Comparison of ENCODE assay signal across 7 cellular contexts in genomic region chr14:106663805-106664410, GRCh38.
DNase-seq lines count a peak whose midpoint lies in the region; ATAC-seq and TF ChIP-seq lines count a peak whose summit lies in the region.
"Not testable (repeated sequence)": the region's sequence is repeated elsewhere in the genome, so short reads cannot be mapped to it uniquely, and the experiment has no call there.

No MANE protein-coding gene starts in this region.

- not testable (repeated sequence) for BruUV-seq in OCI-LY7 (replicated peaks; lab: Mats Ljungman, UMichigan)

- H3K4me3 ChIP-seq in OCI-LY7 (ENCODE audit: low read depth, low read length, poor library complexity, severe bottlenecking), result not testable (repeated sequence)
- 0 out of 2 replicates have a peak overlapping the region, but pooled peaks have one; percentile 26 for H3K4me3 ChIP-seq in iPS-20b (ENCODE audit: low read length)

- not testable (repeated sequence) for H3K79me2 ChIP-seq in OCI-LY7 (ENCODE audit: insufficient read depth, low read depth, low read length)

- H3K9me3 Mint-ChIP-seq in activated CD4-positive, alpha-beta memory T cell treated with anti-CD3 and anti-CD28 coated beads for 36 hours; activated naive CD8-positive, alpha-beta T cell treated with anti-CD3 and anti-CD28 coated beads, Interleukin-2, amount 50 U/mL, for 24 hours: not testable (repeated sequence)

- intact Hi-C loops in OCI-LY7 (cut with micrococcal nuclease; ENCODE audit: unreplicated experiment), result loop anchor here (5.0 to 10.0 kb wide), 2 partner anchors 51 to 357 kb away; no protein-coding TSS in a partner anchor
- intact Hi-C loops in activated CD4-positive, alpha-beta memory T cell treated with anti-CD3 and anti-CD28 coated beads for 36 hours (cut with micrococcal nuclease), result loop anchor here (10.0 kb wide), 1 partner anchor 249 kb away; no protein-coding TSS in a partner anchor

- not testable (repeated sequence) for H2AFZ ChIP-seq in OCI-LY7 (ENCODE audit: low read length)

- not testable (repeated sequence) for H4K20me1 ChIP-seq in OCI-LY7 (ENCODE audit: insufficient read depth, low read length)

- POLR2A ChIA-PET in OCI-LY7 (lab: Charles Lee); activated CD4-positive, alpha-beta memory T cell treated with anti-CD3 and anti-CD28 coated beads for 36 hours (lab: Charles Lee): not testable (repeated sequence)

- H3K9ac ChIP-seq in iPS-20b (ENCODE audit: low read depth, low read length), result not testable (repeated sequence)

- not testable (repeated sequence) for H3K27ac Mint-ChIP-seq in activated CD4-positive, alpha-beta memory T cell treated with anti-CD3 and anti-CD28 coated beads for 36 hours; activated naive CD8-positive, alpha-beta T cell treated with anti-CD3 and anti-CD28 coated beads, Interleukin-2, amount 50 U/mL, for 24 hours

- DNase-seq in OCI-LY7 (ENCODE audit: low spot score), result peak; percentile 46
- peak; percentile 91 for DNase-seq in activated CD4-positive, alpha-beta memory T cell treated with anti-CD3 and anti-CD28 coated beads for 36 hours
- peak; percentile 76 for DNase-seq in activated naive CD8-positive, alpha-beta T cell treated with anti-CD3 and anti-CD28 coated beads, Interleukin-2, amount 50 U/mL, for 24 hours
- DNase-seq in stimulated activated CD4-positive, alpha-beta T cell treated with anti-CD3 and anti-CD28 coated beads, Interleukin-1b, Interleukin-23, amount 100 ng/mL, for 24 hours (ENCODE audit: low read depth in 4 of 4, low spot score in 1 of 4), result peak; percentile 37 to 64 (median 46)

- H3K27ac ChIP-seq in OCI-LY7 (ENCODE audit: low read depth, low read length, poor library complexity, severe bottlenecking); iPS-20b (ENCODE audit: low read length): not testable (repeated sequence)

- not testable (repeated sequence) for H3K27me3 Mint-ChIP-seq in activated CD4-positive, alpha-beta memory T cell treated with anti-CD3 and anti-CD28 coated beads for 36 hours
- H3K27me3 Mint-ChIP-seq in activated naive CD8-positive, alpha-beta T cell treated with anti-CD3 and anti-CD28 coated beads, Interleukin-2, amount 50 U/mL, for 24 hours, result peaks cover 12% of the 10 kb centered on the region

- H3K4me1 ChIP-seq in OCI-LY7 (ENCODE audit: insufficient read depth, low read length, poor library complexity, severe bottlenecking); iPS-20b (ENCODE audit: insufficient read depth, low read length): not testable (repeated sequence)

- H3K4me1 Mint-ChIP-seq in activated CD4-positive, alpha-beta memory T cell treated with anti-CD3 and anti-CD28 coated beads for 36 hours (ENCODE audit: low read depth), result peaks cover 22% of the 10 kb centered on the region
- H3K4me1 Mint-ChIP-seq in activated naive CD8-positive, alpha-beta T cell treated with anti-CD3 and anti-CD28 coated beads, Interleukin-2, amount 50 U/mL, for 24 hours, result peaks cover 30% of the 10 kb centered on the region

- TF ChIP-seq CTCF in GM12873 (IDR thresholded peaks at IDR 0.05; ENCODE audit: insufficient read depth, low read depth, low read length, missing control alignments) (peak; percentile 94), OCI-LY7 (conservative IDR thresholded peaks at IDR 0.05; ENCODE audit: low read length) (peak; percentile 100)

- peak; percentile 49 for ATAC-seq in HG02798 (IDR thresholded peaks at IDR 0.05; ENCODE audit: poor library complexity, unreplicated experiment)
- ATAC-seq in activated naive CD8-positive, alpha-beta T cell treated with anti-CD3 and anti-CD28 coated beads, Interleukin-2, amount 50 U/mL, for 24 hours, result peak; percentile 77

- H3K36me3 ChIP-seq in OCI-LY7 (ENCODE audit: insufficient read depth, low read length); iPS-20b (ENCODE audit: insufficient read depth, low read depth, low read length): not testable (repeated sequence)

- not testable (repeated sequence) for H3K9me2 ChIP-seq in OCI-LY7 (ENCODE audit: insufficient read depth, low read length)

- CTCF ChIA-PET in OCI-LY7 (lab: Charles Lee; ENCODE audit: unreplicated experiment), result interaction anchor here (0.6 to 0.7 kb wide), 3 partner anchors 21 to 103 kb away, joined by 3 to 6 read pairs (median 3); no protein-coding TSS in a partner anchor
- CTCF ChIA-PET in activated CD4-positive, alpha-beta memory T cell treated with anti-CD3 and anti-CD28 coated beads for 36 hours (lab: Charles Lee), result interaction anchor here (0.6 to 5.6 kb wide), 51 partner anchors 8 to 356 kb away, joined by 3 to 57 read pairs (median 4); no protein-coding TSS in a partner anchor

- not testable (repeated sequence) for H3K36me3 Mint-ChIP-seq in activated CD4-positive, alpha-beta memory T cell treated with anti-CD3 and anti-CD28 coated beads for 36 hours; activated naive CD8-positive, alpha-beta T cell treated with anti-CD3 and anti-CD28 coated beads, Interleukin-2, amount 50 U/mL, for 24 hours (ENCODE audit: low read depth)

- H3K4me2 ChIP-seq in OCI-LY7 (ENCODE audit: low read length), result not testable (repeated sequence)

- H3K27me3 ChIP-seq in iPS-20b (ENCODE audit: insufficient read depth, low read length), result not testable (repeated sequence)

- peaks cover 27% of the 10 kb centered on the region for H3K9me3 ChIP-seq in OCI-LY7 (ENCODE audit: low read length)
- peaks cover 92% of the 10 kb centered on the region for H3K9me3 ChIP-seq in iPS-20b (ENCODE audit: insufficient read depth, low read depth, low read length)

- H3K4me3 Mint-ChIP-seq in activated CD4-positive, alpha-beta memory T cell treated with anti-CD3 and anti-CD28 coated beads for 36 hours; activated naive CD8-positive, alpha-beta T cell treated with anti-CD3 and anti-CD28 coated beads, Interleukin-2, amount 50 U/mL, for 24 hours: not testable (repeated sequence)
